In the genomic region with DNA sequence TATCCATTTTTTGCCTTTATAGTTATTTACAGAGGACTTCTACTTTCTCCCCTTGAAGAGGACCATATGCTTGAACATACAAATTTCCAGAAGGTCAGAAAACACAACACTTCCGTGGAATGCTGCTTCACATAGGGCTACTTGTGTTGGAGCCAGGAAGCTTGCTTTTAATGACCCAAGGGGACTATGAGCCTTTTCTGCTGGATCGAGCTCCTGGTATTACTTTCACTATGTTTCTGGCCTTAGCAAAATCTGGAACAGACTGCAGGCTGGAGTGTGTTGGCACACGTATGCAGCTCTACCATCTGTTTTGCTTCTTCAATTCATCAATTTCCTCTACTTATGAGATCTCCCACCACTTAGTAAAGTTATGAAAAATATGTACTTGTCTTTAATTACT, we compare ENCODE assay signal across 12 cellular contexts.
DNase-seq lines count a peak whose midpoint lies in the region; ATAC-seq and TF ChIP-seq lines count a peak whose summit lies in the region.
"Had no signal": no experiment of that assay in that cellular context is flagged by ENCODE, and none has a peak within 500 bp of the region (broad histone marks: within the 10 kb centered on the region; RNA-seq: fewer than 3 reads in every experiment).

No MANE protein-coding gene starts in this region.

- ATAC-seq in GM21423 (IDR thresholded peaks at IDR 0.05; ENCODE audit: unreplicated experiment) = no peak
- no peak for ATAC-seq in GM18858 (IDR thresholded peaks at IDR 0.05; ENCODE audit: unreplicated experiment)

- TF ChIP-seq CTCF in foreskin fibroblast (IDR thresholded peaks at IDR 0.05; ENCODE audit: low read depth, low read length) = no peak

- DNase-seq in EL = peak; percentile 50
- peak; percentile 88 for DNase-seq in SK-MEL-5 (ENCODE audit: low read depth, low spot score)
- DNase-seq in foreskin fibroblast = peak; percentile 59 to 80
- DNase-seq in cortex of kidney (lab: John Stamatoyannopoulos, UW) = no peak
- DNase-seq in activated CD4-positive, alpha-beta T cell treated with anti-CD3 and anti-CD28 coated beads for 48 hours = no peak
- DNase-seq: midbrain, NCI-H2081 treated with DMSO at 0.1 percent for 48 hours had no signal

- H3K36me3 ChIP-seq in rectal smooth muscle tissue (ENCODE audit: control insufficient read depth, insufficient read depth, low read length) = no peaks in the 10 kb centered on the region
- H3K36me3 ChIP-seq: cardiac muscle cell had no signal

- H3K4me3 ChIP-seq in foreskin fibroblast (ENCODE audit: low read depth in 1 of 2, low read length in 2 of 2) (peak overlapping the region in 1 of 2 donors; percentile 33), rectal smooth muscle tissue (ENCODE audit: low read length) (peak overlapping the region; percentile 35)
- H3K4me3 ChIP-seq: cardiac muscle cell had no signal

- H3K27ac ChIP-seq in rectal smooth muscle tissue (ENCODE audit: low read depth, low read length) = no peak overlapping the region
- H3K27ac ChIP-seq: cardiac muscle cell, VCaP had no signal

- no peak overlapping the region for H3K9ac ChIP-seq in rectal smooth muscle tissue (ENCODE audit: low read length)

- H3K27me3 ChIP-seq in rectal smooth muscle tissue (ENCODE audit: control insufficient read depth, insufficient read depth, low read length) = no peaks in the 10 kb centered on the region
- H3K27me3 ChIP-seq: cardiac muscle cell had no signal

- in situ Hi-C loops in SK-MEL-5 (cut with HindIII; ENCODE audit: low pct_unique_long_range_greater_than_20kb, low sequenced_read_pairs) = no loop called here

- peaks cover 2% of the 10 kb centered on the region for H3K4me1 ChIP-seq in rectal smooth muscle tissue (ENCODE audit: control insufficient read depth, insufficient read depth, low read length)

Comparison
In these comparisons a context has a peak if more than half of its experiments do, and no peak if none do; other contexts are left out.
1. DNase-seq: peak in EL (single experiment), SK-MEL-5 (single experiment) and foreskin fibroblast (2 of 2); none in cortex of kidney (single experiment) and activated CD4-positive, alpha-beta T cell treated with anti-CD3 and anti-CD28 coated beads for 48 hours (single experiment).